Comparison of ENCODE assay signal across 8 cellular contexts in genomic region chr11:65493367-65494176, GRCh38. TPM values are rescaled to one million over a fixed set of nuclear protein-coding genes. Genes with fewer than 3 reads are reported as not detected.
A peak's percentile ranks its signal among the peaks of the same experiment; 100 is the strongest.
DNase-seq lines count a peak whose midpoint lies in the region; ATAC-seq and TF ChIP-seq lines count a peak whose summit lies in the region.

No MANE protein-coding gene starts in this region.

- H3K4me1 Mint-ChIP-seq in chondrocyte (ENCODE audit: low read depth), result peaks cover 83% of the 10 kb centered on the region

- peak overlapping the region; percentile 94 to 97 for H3K27ac ChIP-seq in uterus

- intact Hi-C loops in uterus (cut with DNase I; ENCODE audit: low total_unique reads), result no loop called here

- peak overlapping the region; percentile 100 for H3K27ac Mint-ChIP-seq in chondrocyte (ENCODE audit: unreplicated experiment)

- peaks cover 51 to 62% of the 10 kb centered on the region in 2 donors for H3K4me1 ChIP-seq in uterus

- TF ChIP-seq POLR2A in uterus (IDR thresholded peaks at IDR 0.05), result peak; percentile 36 to 49

- H3K4me3 ChIP-seq in uterus, result peak overlapping the region in 1 of 2 donors; percentile 0

- no peak for ATAC-seq in GM21515 (IDR thresholded peaks at IDR 0.05; ENCODE audit: unreplicated experiment)

- TF ChIP-seq CTCF in chondrocyte (IDR thresholded peaks at IDR 0.05) (no peak), uterus (IDR thresholded peaks at IDR 0.05) (no peak)

- H3K9me3 Mint-ChIP-seq in chondrocyte (ENCODE audit: low read depth), result no peaks in the 10 kb centered on the region

- H3K9me3 ChIP-seq in uterus, result no peaks in the 10 kb centered on the region

- DNase-seq in EL (peak; percentile 97), NCI-H226 (peak; percentile 99), chondrocyte (ENCODE audit: low spot score) (peak; percentile 65), mesenteric fat pad (ENCODE audit: low spot score) (peak; percentile 89), uterus (peak; percentile 75 to 86), SIG-M5 (lab: John Stamatoyannopoulos, UW) (no peak)
- DNase-seq in stimulated activated CD4-positive, alpha-beta T cell treated with anti-CD3 and anti-CD28 coated beads, Interleukin-2, amount 100 ng/mL, for 24 hours, result no peak

- peak overlapping the region; percentile 39 for H3K4me3 Mint-ChIP-seq in chondrocyte (ENCODE audit: unreplicated experiment)

- no peaks in the 10 kb centered on the region for H3K36me3 Mint-ChIP-seq in chondrocyte (ENCODE audit: low read depth)

- H3K36me3 ChIP-seq in uterus, result no peaks in the 10 kb centered on the region

- no peaks in the 10 kb centered on the region for H3K27me3 Mint-ChIP-seq in chondrocyte (ENCODE audit: low read depth)

- H3K27me3 ChIP-seq in uterus, result no peaks in the 10 kb centered on the region

RNA-seq across cellular contexts. Expression of gene MALAT1, which starts 5.3 kb away (rescaled TPM):
- total RNA-seq in chondrocyte (11,810 to 14,376 TPM (median 12,130 TPM) in 3 replicates), mesenteric fat pad (11,495 TPM), uterus (over 10,000 TPM in 3 of 4 donors, 1,000 to 10,000 TPM in 1; 6,732 to 19,335 (median 13,886) TPM)

RNA-seq across cellular contexts. Expression of gene SCYL1, which starts 31.3 kb away (rescaled TPM):
- total RNA-seq in chondrocyte (108 to 123 TPM (median 120 TPM) in 3 replicates), mesenteric fat pad (87.0 TPM), uterus (100 to 1,000 TPM in 1 of 4 donors, 10 to 100 TPM in 3; 28.8 to 101 (median 70.1) TPM)

Comparison
In these comparisons a context has a peak if more than half of its experiments do, and no peak if none do; other contexts are left out.
1. DNase-seq: peak in EL (single experiment), NCI-H226 (single experiment), chondrocyte (single experiment), mesenteric fat pad (single experiment) and uterus (2 of 2); none in stimulated activated CD4-positive, alpha-beta T cell treated with anti-CD3 and anti-CD28 coated beads, Interleukin-2, amount 100 ng/mL, for 24 hours (0 of 2) and SIG-M5 (single experiment).